ENCODE assay signal across 23 cellular contexts in genomic region chr9:83677596-83677995, GRCh38. TPM values are rescaled to one million over a fixed set of nuclear protein-coding genes. Genes with fewer than 3 reads are reported as not detected.
DNase-seq lines count a peak whose midpoint lies in the region; ATAC-seq and TF ChIP-seq lines count a peak whose summit lies in the region.
"Had no signal": no experiment of that assay in that cellular context is flagged by ENCODE, and none has a peak within 500 bp of the region (broad histone marks: within the 10 kb centered on the region; RNA-seq: fewer than 3 reads in every experiment).

No MANE protein-coding gene starts in this region.

- no peak overlapping the region for H3K4me3 Mint-ChIP-seq in activated naive CD4-positive, alpha-beta T cell treated with anti-CD3 and anti-CD28 coated beads, Interleukin-2, amount 10 ng/mL, durations not matched to agents 7 days and 5 days
- no peak overlapping the region for H3K4me3 Mint-ChIP-seq in type B pancreatic cell
- H3K4me3 Mint-ChIP-seq: CD14-positive monocyte; CD4-positive, alpha-beta memory T cell; CD4-positive, CD25-positive, alpha-beta regulatory T cell; CD8-positive, alpha-beta memory T cell had no signal

- no peaks in the 10 kb centered on the region for H3K4me1 Mint-ChIP-seq in activated naive CD4-positive, alpha-beta T cell treated with anti-CD3 and anti-CD28 coated beads, Interleukin-2, amount 10 ng/mL, durations not matched to agents 7 days and 5 days
- H3K4me1 Mint-ChIP-seq in type B pancreatic cell (ENCODE audit: unreplicated experiment): no peaks in the 10 kb centered on the region
- H3K4me1 Mint-ChIP-seq: CD14-positive monocyte had no signal

- no peak for TF ChIP-seq CTCF in type B pancreatic cell (conservative IDR thresholded peaks at IDR 0.05)

- H3K27ac Mint-ChIP-seq in activated naive CD4-positive, alpha-beta T cell treated with anti-CD3 and anti-CD28 coated beads, Interleukin-2, amount 10 ng/mL, durations not matched to agents 7 days and 5 days: peak overlapping the region; percentile 37
- no peak overlapping the region for H3K27ac Mint-ChIP-seq in type B pancreatic cell

- no peak for DNase-seq in activated naive CD4-positive, alpha-beta T cell treated with anti-CD3 and anti-CD28 coated beads, Interleukin-2, amount 10 ng/mL, durations not matched to agents 7 days and 5 days
- DNase-seq in activated naive CD4-positive, alpha-beta T cell treated with Interleukin-2 at 50 U/mL for 16 hours: no peak
- DNase-seq in Ammon's horn (ENCODE audit: low spot score): peak; percentile 21
- DNase-seq in occipital lobe (lab: John Stamatoyannopoulos, UW): peak; percentile 4
- no peak for DNase-seq in type B pancreatic cell (ENCODE audit: extremely low spot score, unreplicated experiment)
- DNase-seq: AML-193; BE2C; C1 segment of cervical spinal cord; CD4-positive, alpha-beta memory T cell; CD4-positive, CD25-positive, alpha-beta regulatory T cell; CD8-positive, alpha-beta memory T cell; COR-L47; DMS 273 treated with DMSO at 0.1 percent for 48 hours; DMS153; DMS53; DMS79; DND-41; EL; GDM1 had no signal

- H3K27me3 Mint-ChIP-seq in activated naive CD4-positive, alpha-beta T cell treated with anti-CD3 and anti-CD28 coated beads, Interleukin-2, amount 10 ng/mL, durations not matched to agents 7 days and 5 days: no peaks in the 10 kb centered on the region
- no peaks in the 10 kb centered on the region for H3K27me3 Mint-ChIP-seq in type B pancreatic cell
- H3K27me3 Mint-ChIP-seq: CD4-positive, alpha-beta memory T cell; CD4-positive, CD25-positive, alpha-beta regulatory T cell had no signal

- ATAC-seq in GM21423 (IDR thresholded peaks at IDR 0.05; ENCODE audit: unreplicated experiment): no peak
- ATAC-seq: A549, GM12878 had no signal

- CTCF ChIA-PET in activated naive CD4-positive, alpha-beta T cell treated with anti-CD3 and anti-CD28 coated beads, Interleukin-2, amount 10 ng/mL, durations not matched to agents 7 days and 5 days (lab: Charles Lee): interaction anchor here (0.7 kb wide), 1 partner anchor 21 kb away, joined by 3 read pairs; no protein-coding TSS in a partner anchor

- peaks cover 57% of the 10 kb centered on the region for H3K36me3 Mint-ChIP-seq in activated naive CD4-positive, alpha-beta T cell treated with anti-CD3 and anti-CD28 coated beads, Interleukin-2, amount 10 ng/mL, durations not matched to agents 7 days and 5 days
- H3K36me3 Mint-ChIP-seq in type B pancreatic cell: peaks cover 42% of the 10 kb centered on the region

- no peaks in the 10 kb centered on the region for H3K9me3 Mint-ChIP-seq in activated naive CD4-positive, alpha-beta T cell treated with anti-CD3 and anti-CD28 coated beads, Interleukin-2, amount 10 ng/mL, durations not matched to agents 7 days and 5 days
- no peaks in the 10 kb centered on the region for H3K9me3 Mint-ChIP-seq in type B pancreatic cell
- H3K9me3 Mint-ChIP-seq: CD14-positive monocyte; CD4-positive, alpha-beta memory T cell; CD4-positive, CD25-positive, alpha-beta regulatory T cell; CD8-positive, alpha-beta memory T cell had no signal

RNA-seq across cellular contexts. Expression of gene UBQLN1, which starts 30.2 kb away (rescaled TPM):
- total RNA-seq in occipital lobe (265 TPM), type B pancreatic cell (ENCODE audit: low replicate concordance) (93.0 and 94.5 TPM in 2 replicates)

RNA-seq across cellular contexts. Expression of gene IDNK, which starts 54.7 kb away (rescaled TPM):
- total RNA-seq in occipital lobe: 6.4 TPM
- total RNA-seq in type B pancreatic cell (ENCODE audit: low replicate concordance): 4.4 TPM in 2 replicates

Comparison
In these comparisons a context has a peak if more than half of its experiments do, and no peak if none do; other contexts are left out.
1. DNase-seq: peak in Ammon's horn (single experiment) and occipital lobe (single experiment); none in activated naive CD4-positive, alpha-beta T cell treated with anti-CD3 and anti-CD28 coated beads, Interleukin-2, amount 10 ng/mL, durations not matched to agents 7 days and 5 days (single experiment), activated naive CD4-positive, alpha-beta T cell treated with Interleukin-2 at 50 U/mL for 16 hours (single experiment) and type B pancreatic cell (single experiment).